In the genomic region with DNA sequence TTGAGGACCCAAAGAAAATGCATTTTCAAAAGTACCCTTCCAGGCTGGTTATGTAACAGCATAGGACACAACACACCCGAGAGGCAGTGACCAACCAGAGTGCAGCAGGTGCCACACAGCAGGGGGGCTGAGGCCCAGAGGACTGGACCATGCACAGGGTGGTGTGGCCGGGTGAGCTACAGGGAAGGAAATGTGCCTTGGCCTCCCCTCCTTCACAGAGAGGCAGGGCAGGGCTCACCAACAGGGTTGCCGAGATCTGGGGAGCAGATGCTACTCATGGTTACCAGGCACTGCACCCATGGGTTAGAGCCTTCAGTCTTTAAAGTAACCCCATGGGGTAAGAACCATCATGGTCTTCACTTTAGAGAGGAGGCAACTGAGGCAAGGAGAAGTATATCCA, we compare ENCODE assay signal across 26 cellular contexts.
"Had no signal": no experiment of that assay in that cellular context is flagged by ENCODE, and none has a peak within 500 bp of the region (broad histone marks: within the 10 kb centered on the region; RNA-seq: fewer than 3 reads in every experiment).

No MANE protein-coding gene starts in this region.

- H3K36me3 ChIP-seq: brain microvascular endothelial cell had no signal

- FAIRE-seq: astrocyte, colon, frontal cortex, TTC549 had no signal

- DNase-seq: activated CD4-positive, alpha-beta memory T cell treated with anti-CD3 and anti-CD28 coated beads, Interleukin-2, amount 10 ng/mL, durations not matched to agents 7 days and 5 days; activated CD4-positive, alpha-beta T cell treated with anti-CD3 and anti-CD28 coated beads for 1 hour; activated CD4-positive, alpha-beta T cell treated with anti-CD3 and anti-CD28 coated beads for 4 hours; activated CD4-positive, alpha-beta T cell treated with anti-CD3 and anti-CD28 coated beads, Interleukin-2, amount 10 ng/mL, durations not matched to agents 7 days and 5 days; activated CD4-positive, alpha-beta T cell treated with anti-CD3 and anti-CD28 coated beads, Interleukin-2, amount 50 U/mL, for 4 hours; activated CD8-positive, alpha-beta memory T cell treated with anti-CD3 and anti-CD28 coated beads, Interleukin-2, amount 50 U/mL, for 48 hours; activated gamma-delta T cell; activated naive CD4-positive, alpha-beta T cell; activated naive CD4-positive, alpha-beta T cell treated with anti-CD3 and anti-CD28 coated beads, Interleukin-2, amount 10 ng/mL, durations not matched to agents 7 days and 5 days; activated naive CD8-positive, alpha-beta T cell treated with anti-CD3 and anti-CD28 coated beads, Interleukin-2, amount 10 ng/mL, durations not matched to agents 7 days and 5 days; activated T-cell treated with anti-CD3 and anti-CD28 coated beads for 4 hours; activated T-cell treated with anti-CD3 and anti-CD28 coated beads, Interleukin-2, amount 50 U/mL, for 24 hours; activated T-cell treated with anti-CD3 and anti-CD28 coated beads, Interleukin-2, amount 50 U/mL, for 72 hours; anterior cingulate cortex; brain microvascular endothelial cell; caudate nucleus; effector CD8-positive, alpha-beta T cell; foreskin fibroblast; head of caudate nucleus; T-helper 2 cell had no signal

- ATAC-seq: activated naive CD4-positive, alpha-beta T cell treated with anti-CD3 and anti-CD28 coated beads, Interleukin-2, amount 50 U/mL, for 72 hours; activated T-cell treated with anti-CD3 and anti-CD28 coated beads, Interleukin-2, amount 50 U/mL, for 72 hours had no signal

- H3K27ac ChIP-seq: brain microvascular endothelial cell, VCaP had no signal
